ENCODE assay signal across 23 cellular contexts in genomic region chr1:235673981-235674380, GRCh38. TPM values are rescaled to one million over a fixed set of nuclear protein-coding genes. Genes with fewer than 3 reads are reported as not detected.
"Had no signal": no experiment of that assay in that cellular context is flagged by ENCODE, and none has a peak within 500 bp of the region (broad histone marks: within the 10 kb centered on the region; RNA-seq: fewer than 3 reads in every experiment).

No MANE protein-coding gene starts in this region.

- H3K27me3 ChIP-seq: body of pancreas, foreskin keratinocyte, tibial artery had no signal

- H3K36me3 ChIP-seq: prostate gland had no signal

- H3K4me1 ChIP-seq: foreskin keratinocyte, prostate gland, tibial artery had no signal

- H3K4me3 ChIP-seq: body of pancreas, prostate gland, tibial artery had no signal

- ATAC-seq: activated CD8-positive, alpha-beta memory T cell treated with anti-CD3 and anti-CD28 coated beads, Interleukin-2, amount 10 ng/mL, durations not matched to agents 7 days and 5 days; activated CD8-positive, alpha-beta T cell treated with anti-CD3 and anti-CD28 coated beads for 36 hours; body of pancreas; foreskin keratinocyte; left ventricle myocardium superior; natural killer cell; right cardiac atrium; T-helper 17 cell had no signal

- DNase-seq: activated CD4-positive, alpha-beta T cell treated with anti-CD3 and anti-CD28 coated beads, Interleukin-2, amount 10 ng/mL, durations not matched to agents 24 days and 14 days; activated CD8-positive, alpha-beta memory T cell treated with anti-CD3 and anti-CD28 coated beads, Interleukin-2, amount 10 ng/mL, durations not matched to agents 7 days and 5 days; activated CD8-positive, alpha-beta T cell treated with anti-CD3 and anti-CD28 coated beads for 36 hours; activated effector memory CD4-positive, alpha-beta T cell treated with anti-CD3 and anti-CD28 coated beads, Interleukin-2, amount 50 U/mL, for 16 hours; activated naive CD4-positive, alpha-beta T cell treated with anti-CD3 and anti-CD28 coated beads, Interleukin-2, amount 10 ng/mL, durations not matched to agents 7 days and 5 days; activated T-cell treated with anti-CD3 and anti-CD28 coated beads for 4 hours; amygdala; body of pancreas; effector CD4-positive, alpha-beta T cell; erythroblast; foreskin keratinocyte; glutamatergic neuron; hippocampal formation; left ventricle myocardium superior; mammary epithelial cell; midbrain; natural killer cell; right cardiac atrium; stimulated activated CD4-positive, alpha-beta T cell treated with anti-CD3 and anti-CD28 coated beads, Interleukin-1b, Interleukin-23, amount 100 ng/mL, for 48 hours; substantia nigra; T-helper 17 cell; tibial artery had no signal

- H3K27ac ChIP-seq: body of pancreas, foreskin keratinocyte, prostate gland, tibial artery had no signal

- H3K9me3 ChIP-seq: prostate gland had no signal

RNA-seq across cellular contexts. Expression of gene GNG4, which starts 24.4 kb away (rescaled TPM):
- total RNA-seq: left ventricle myocardium superior, right cardiac atrium, T-helper 17 cell had no signal
